ENCODE assay signal across 10 cellular contexts in the genomic region with DNA sequence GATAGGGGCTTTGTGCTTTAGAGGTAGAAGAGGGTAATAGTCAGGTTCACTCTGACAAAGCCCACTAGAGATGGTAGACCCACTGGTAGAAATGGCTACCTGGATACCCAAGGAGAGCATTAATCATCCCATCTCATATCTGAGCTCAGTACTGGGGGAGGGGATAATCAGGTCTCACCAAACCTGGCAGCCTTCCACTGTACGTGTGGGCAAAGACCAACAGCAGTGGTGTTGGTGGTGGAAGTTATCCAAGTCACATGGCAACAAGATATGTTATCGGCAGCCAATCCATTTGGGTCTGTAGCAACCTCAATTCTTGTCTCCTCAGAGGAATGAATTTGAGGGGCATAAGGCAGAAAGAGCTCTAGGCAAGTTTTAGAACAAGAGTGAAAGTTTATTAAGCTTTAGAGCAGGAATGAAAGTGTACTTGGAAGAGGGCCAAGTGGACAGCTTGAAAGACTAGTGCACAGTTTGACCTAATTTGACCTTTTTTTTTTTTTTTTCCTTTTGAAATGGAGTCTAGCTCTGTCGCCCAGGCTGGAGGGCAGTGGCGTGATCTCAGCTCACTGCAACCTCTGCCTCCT.
A peak's percentile ranks its signal among the peaks of the same experiment; 100 is the strongest.
DNase-seq lines count a peak whose midpoint lies in the region; ATAC-seq and TF ChIP-seq lines count a peak whose summit lies in the region.
"Had no signal": no experiment of that assay in that cellular context is flagged by ENCODE, and none has a peak within 500 bp of the region (broad histone marks: within the 10 kb centered on the region; RNA-seq: fewer than 3 reads in every experiment).

No MANE protein-coding gene starts in this region.

- POLR2A ChIA-PET in activated CD4-positive, alpha-beta T cell treated with anti-CD3 and anti-CD28 coated beads for 36 hours (lab: Charles Lee) = no interaction called here

- intact Hi-C loops in activated CD4-positive, alpha-beta T cell treated with anti-CD3 and anti-CD28 coated beads for 36 hours (cut with DNase I, micrococcal nuclease) = loop anchor here (1.0 to 2.0 kb wide), 2 partner anchors 43 to 48 kb away; no protein-coding TSS in a partner anchor

- ATAC-seq in activated CD4-positive, alpha-beta T cell treated with anti-CD3 and anti-CD28 coated beads for 36 hours = peak; percentile 59
- peak; percentile 60 for ATAC-seq in stimulated activated naive CD8-positive, alpha-beta T cell treated with anti-CD3 and anti-CD28 coated beads, Interleukin-15, Interleukin-2, amounts not matched to agents 100 U/mL and 50 U/mL, for 24 hours

- no peak for TF ChIP-seq CTCF in fibroblast of villous mesenchyme (IDR thresholded peaks at IDR 0.05; ENCODE audit: insufficient read depth, low read depth, low read length)

- peaks cover 19% of the 10 kb centered on the region for H3K4me1 Mint-ChIP-seq in activated CD4-positive, alpha-beta T cell treated with anti-CD3 and anti-CD28 coated beads for 36 hours

- H3K9me3 Mint-ChIP-seq in activated CD4-positive, alpha-beta T cell treated with anti-CD3 and anti-CD28 coated beads for 36 hours (ENCODE audit: low read depth) = peaks cover 4% of the 10 kb centered on the region

- peak; percentile 26 for DNase-seq in activated CD4-positive, alpha-beta T cell treated with anti-CD3 and anti-CD28 coated beads for 36 hours
- DNase-seq in activated CD4-positive, alpha-beta T cell treated with anti-CD3 and anti-CD28 coated beads for 4 hours = no peak
- DNase-seq in RPMI7951 (ENCODE audit: low read depth) (peak; percentile 77), fibroblast of villous mesenchyme (ENCODE audit: low read depth) (peak; percentile 13), NCI-H2081 (lab: John Stamatoyannopoulos, UW) (no peak), HCEC 1CT (no peak)
- DNase-seq in stimulated activated naive CD8-positive, alpha-beta T cell treated with anti-CD3 and anti-CD28 coated beads, Interleukin-15, Interleukin-2, amounts not matched to agents 100 U/mL and 50 U/mL, for 24 hours = no peak
- no peak for DNase-seq in NK-92 treated with Interleukin-12 subunit alpha and Interleukin-12 subunit beta, amount 100 ng/mL, for 24 hours (lab: John Stamatoyannopoulos, UW)
- DNase-seq: anterior cingulate cortex, hypothalamus had no signal

- H3K27ac Mint-ChIP-seq in activated CD4-positive, alpha-beta T cell treated with anti-CD3 and anti-CD28 coated beads for 36 hours = peak overlapping the region; percentile 27

- CTCF ChIA-PET in activated CD4-positive, alpha-beta T cell treated with anti-CD3 and anti-CD28 coated beads for 36 hours (lab: Charles Lee) = interaction anchor here (0.6 to 2.3 kb wide), 4 partner anchors 13 to 293 kb away, joined by 3 to 7 read pairs (median 4); no protein-coding TSS in a partner anchor

- no peak overlapping the region for H3K4me3 ChIP-seq in fibroblast of villous mesenchyme (ENCODE audit: low read depth, low read length)

- H3K4me3 Mint-ChIP-seq in activated CD4-positive, alpha-beta T cell treated with anti-CD3 and anti-CD28 coated beads for 36 hours = no peak overlapping the region

- peaks cover 45% of the 10 kb centered on the region for H3K27me3 Mint-ChIP-seq in activated CD4-positive, alpha-beta T cell treated with anti-CD3 and anti-CD28 coated beads for 36 hours

- H3K36me3 Mint-ChIP-seq in activated CD4-positive, alpha-beta T cell treated with anti-CD3 and anti-CD28 coated beads for 36 hours (ENCODE audit: low read depth) = peaks cover 3% of the 10 kb centered on the region

Comparison
In these comparisons a context has a peak if more than half of its experiments do, and no peak if none do; other contexts are left out.
1. DNase-seq: peak in activated CD4-positive, alpha-beta T cell treated with anti-CD3 and anti-CD28 coated beads for 36 hours (single experiment), RPMI7951 (single experiment) and fibroblast of villous mesenchyme (single experiment); none in activated CD4-positive, alpha-beta T cell treated with anti-CD3 and anti-CD28 coated beads for 4 hours (0 of 2), stimulated activated naive CD8-positive, alpha-beta T cell treated with anti-CD3 and anti-CD28 coated beads, Interleukin-15, Interleukin-2, amounts not matched to agents 100 U/mL and 50 U/mL, for 24 hours (single experiment), NCI-H2081 (0 of 2), HCEC 1CT (single experiment) and NK-92 treated with Interleukin-12 subunit alpha and Interleukin-12 subunit beta, amount 100 ng/mL, for 24 hours (single experiment).